In genomic region chr14:75147423-75148071, GRCh38 we compare ENCODE assay signal across 8 cellular contexts. TPM values are rescaled to one million over a fixed set of nuclear protein-coding genes. Genes with fewer than 3 reads are reported as not detected.
DNase-seq lines count a peak whose midpoint lies in the region; ATAC-seq and TF ChIP-seq lines count a peak whose summit lies in the region.

No MANE protein-coding gene starts in this region.

- H3K79me2 ChIP-seq in PC-3 (ENCODE audit: low read length), result peaks cover 20% of the 10 kb centered on the region; the same call in 1 of the 2 replicates

- no peaks in the 10 kb centered on the region for H3K27me3 ChIP-seq in CD4-positive, alpha-beta T cell (ENCODE audit: control insufficient read depth, insufficient read depth, low read length)
- H3K27me3 ChIP-seq in PC-3 (ENCODE audit: low read length) (no peaks in the 10 kb centered on the region), tibial nerve (no peaks in the 10 kb centered on the region)

- BruUV-seq in PC-3 (replicated peaks; lab: Mats Ljungman, UMichigan), result no TSS peak

- H3K27me3 Mint-ChIP-seq in CD4-positive, alpha-beta T cell, result no peaks in the 10 kb centered on the region
- H3K27me3 Mint-ChIP-seq in activated CD4-positive, alpha-beta T cell treated with anti-CD3 and anti-CD28 coated beads, Interleukin-2, amount 10 ng/mL, durations not matched to agents 7 days and 5 days, result no peaks in the 10 kb centered on the region

- no peak for ATAC-seq in CD4-positive, alpha-beta T cell (ENCODE audit: poor library complexity)
- ATAC-seq in PC-3, result no peak

- peak in 1 of 2 donors; percentile 47 for TF ChIP-seq POLR2A in tibial nerve (IDR thresholded peaks at IDR 0.05)

- TF ChIP-seq CTCF in CD4-positive, alpha-beta T cell (IDR thresholded peaks at IDR 0.05), result no peak
- TF ChIP-seq CTCF in PC-3 (conservative IDR thresholded peaks at IDR 0.05; ENCODE audit: low read depth, low read length) (0 out of 2 replicates have a peak, but pooled peaks have one; percentile 15), epithelial cell of proximal tubule (conservative IDR thresholded peaks at IDR 0.05; ENCODE audit: low read depth, low read length) (peak; percentile 53), tibial nerve (IDR thresholded peaks at IDR 0.05) (peak; percentile 54 to 76 (median 59))

- TF ChIP-seq EP300 in tibial nerve (IDR thresholded peaks at IDR 0.05), result peak; percentile 42 to 97

- peak overlapping the region; percentile 14 for H3K27ac Mint-ChIP-seq in CD4-positive, alpha-beta T cell
- H3K27ac Mint-ChIP-seq in activated CD4-positive, alpha-beta T cell treated with anti-CD3 and anti-CD28 coated beads, Interleukin-2, amount 10 ng/mL, durations not matched to agents 7 days and 5 days, result no peak overlapping the region

- H3K4me3 Mint-ChIP-seq in CD4-positive, alpha-beta T cell, result no peak overlapping the region
- H3K4me3 Mint-ChIP-seq in activated CD4-positive, alpha-beta T cell treated with anti-CD3 and anti-CD28 coated beads, Interleukin-2, amount 10 ng/mL, durations not matched to agents 7 days and 5 days, result no peak overlapping the region

- peaks cover 15% of the 10 kb centered on the region; the same call in 1 of the 2 replicates for H3K36me3 ChIP-seq in PC-3 (ENCODE audit: low read depth, low read length)
- H3K36me3 ChIP-seq in tibial nerve, result peaks cover 0 to 15% (median 10%) of the 10 kb centered on the region in 3 donors

- 19 to 31% methylated on average over 13 of the region's 13 CpGs for WGBS in tibial nerve, 2 donors

- no peaks in the 10 kb centered on the region for H3F3A ChIP-seq in PC-3 (ENCODE audit: low read length, unreplicated experiment)

- no peak overlapping the region for H3K9ac ChIP-seq in PC-3 (ENCODE audit: low read length)

- CTCF ChIA-PET in CD4-positive, alpha-beta T cell (lab: Charles Lee), result interaction anchor here (1.0 to 1.3 kb wide), 2 partner anchors 12 to 148 kb away, joined by 4 read pairs; no protein-coding TSS in a partner anchor
- CTCF ChIA-PET in PC-3 (lab: Charles Lee), result no interaction called here
- CTCF ChIA-PET in activated CD4-positive, alpha-beta T cell treated with anti-CD3 and anti-CD28 coated beads, Interleukin-2, amount 10 ng/mL, durations not matched to agents 7 days and 5 days (lab: Charles Lee), result no interaction called here

- no peak overlapping the region for H3K27ac ChIP-seq in CD4-positive, alpha-beta T cell (ENCODE audit: low read depth, low read length)
- H3K27ac ChIP-seq in PC-3 (ENCODE audit: low read length) (no peak overlapping the region), tibial nerve (peak overlapping the region; percentile 82 to 97 (median 90))

- no peaks in the 10 kb centered on the region for H4K20me1 ChIP-seq in PC-3 (ENCODE audit: low read length)

- H3K4me2 ChIP-seq in PC-3 (ENCODE audit: low read length), result no peak overlapping the region

- H3K9me3 ChIP-seq in CD4-positive, alpha-beta T cell (ENCODE audit: control insufficient read depth, low read length), result no peaks in the 10 kb centered on the region
- H3K9me3 ChIP-seq in PC-3 (ENCODE audit: low read length) (no peaks in the 10 kb centered on the region), tibial nerve (no peaks in the 10 kb centered on the region)

- no peak overlapping the region for H3K4me3 ChIP-seq in PC-3 (ENCODE audit: low read length)
- no peak overlapping the region for H3K4me3 ChIP-seq in epithelial cell of proximal tubule (ENCODE audit: low read depth, low read length)
- H3K4me3 ChIP-seq in tibial nerve, result peak overlapping the region in 1 of 4 donors; percentile 11

- no peaks in the 10 kb centered on the region for H3K9me2 ChIP-seq in PC-3 (replicated peaks; ENCODE audit: low read length)

- peak in 1 of 10 experiments; percentile 8 for DNase-seq in CD4-positive, alpha-beta T cell
- DNase-seq in PC-3 (no peak), epithelial cell of proximal tubule (ENCODE audit: low read depth) (no peak), midbrain (lab: John Stamatoyannopoulos, UW) (peak; percentile 91), tibial nerve (ENCODE audit: low spot score in 2 of 2) (peak; percentile 78 to 86), HK-2 (ENCODE audit: unreplicated experiment) (no peak)
- DNase-seq in activated CD4-positive, CD25-positive, alpha-beta regulatory T cell (lab: John Stamatoyannopoulos, UW), result no peak
- DNase-seq in activated CD4-positive, alpha-beta T cell treated with anti-CD3 and anti-CD28 coated beads, Interleukin-2, amount 10 ng/mL, durations not matched to agents 7 days and 5 days, result no peak

- POLR2A ChIA-PET in CD4-positive, alpha-beta T cell (lab: Charles Lee), result interaction anchor here (1.0 kb wide), 1 partner anchor 21 kb away, joined by 4 read pairs; the partner anchor contains the start of gene NEK9
- POLR2A ChIA-PET in PC-3 (lab: Charles Lee; ENCODE audit: unreplicated experiment), result no interaction called here
- POLR2A ChIA-PET in activated CD4-positive, alpha-beta T cell treated with anti-CD3 and anti-CD28 coated beads, Interleukin-2, amount 10 ng/mL, durations not matched to agents 7 days and 5 days (lab: Charles Lee), result no interaction called here

- H3K4me1 ChIP-seq in PC-3 (ENCODE audit: insufficient read depth, low read length) (no peaks in the 10 kb centered on the region), tibial nerve (peaks cover 5 to 97% (median 81%) of the 10 kb centered on the region in 4 donors)

- intact Hi-C loops in CD4-positive, alpha-beta T cell (cut with DNase I, micrococcal nuclease), result no loop called here
- intact Hi-C loops in PC-3 (cut with micrococcal nuclease), result no loop called here

- peaks cover 71% of the 10 kb centered on the region for H3K4me1 Mint-ChIP-seq in CD4-positive, alpha-beta T cell (ENCODE audit: low read depth)
- peaks cover 51% of the 10 kb centered on the region for H3K4me1 Mint-ChIP-seq in activated CD4-positive, alpha-beta T cell treated with anti-CD3 and anti-CD28 coated beads, Interleukin-2, amount 10 ng/mL, durations not matched to agents 7 days and 5 days

- peaks cover 88% of the 10 kb centered on the region for H3K36me3 Mint-ChIP-seq in CD4-positive, alpha-beta T cell (ENCODE audit: low read depth)
- H3K36me3 Mint-ChIP-seq in activated CD4-positive, alpha-beta T cell treated with anti-CD3 and anti-CD28 coated beads, Interleukin-2, amount 10 ng/mL, durations not matched to agents 7 days and 5 days (ENCODE audit: low read depth), result peaks cover 36% of the 10 kb centered on the region

- no peak overlapping the region for H2AFZ ChIP-seq in PC-3 (ENCODE audit: low read length)

- H3K9me3 Mint-ChIP-seq in CD4-positive, alpha-beta T cell, result no peaks in the 10 kb centered on the region
- no peaks in the 10 kb centered on the region for H3K9me3 Mint-ChIP-seq in activated CD4-positive, alpha-beta T cell treated with anti-CD3 and anti-CD28 coated beads, Interleukin-2, amount 10 ng/mL, durations not matched to agents 7 days and 5 days

RNA-seq across cellular contexts. Expression of gene NEK9, which starts 20.7 kb away (rescaled TPM):
- total RNA-seq in CD4-positive, alpha-beta T cell, result 10 to 100 TPM; 53.5 to 54.1 TPM
- total RNA-seq in PC-3 (2014; rRNA removed) (29.6 and 44.5 TPM in 2 replicates), epithelial cell of proximal tubule (10.9 and 17.3 TPM in 2 replicates), tibial nerve (100 to 1,000 TPM in 2 of 4 donors, 10 to 100 TPM in 2; 76.1 to 109 (median 94.4) TPM)
- 10 to 100 TPM; 74.9 to 81.6 TPM for total RNA-seq in activated CD4-positive, alpha-beta T cell treated with anti-CD3 and anti-CD28 coated beads, Interleukin-2, amount 10 ng/mL, durations not matched to agents 7 days and 5 days

RNA-seq across cellular contexts. Expression of gene TMED10, which starts 28.9 kb away (rescaled TPM):
- total RNA-seq in CD4-positive, alpha-beta T cell, result 100 to 1,000 TPM; 153 to 156 TPM
- 246 and 253 TPM in 2 replicates for total RNA-seq in PC-3 (2014; rRNA removed)
- 119 and 122 TPM in 2 replicates for total RNA-seq in epithelial cell of proximal tubule
- total RNA-seq in tibial nerve, result 100 to 1,000 TPM; 262 to 296 (median 280) TPM
- 100 to 1,000 TPM; 175 to 213 TPM for total RNA-seq in activated CD4-positive, alpha-beta T cell treated with anti-CD3 and anti-CD28 coated beads, Interleukin-2, amount 10 ng/mL, durations not matched to agents 7 days and 5 days

Comparison
In these comparisons a context has a peak if more than half of its experiments do, and no peak if none do; other contexts are left out.
1. DNase-seq: peak in midbrain (single experiment) and tibial nerve (2 of 2); none in PC-3 (single experiment), epithelial cell of proximal tubule (single experiment), activated CD4-positive, CD25-positive, alpha-beta regulatory T cell (0 of 4), HK-2 (single experiment) and activated CD4-positive, alpha-beta T cell treated with anti-CD3 and anti-CD28 coated beads, Interleukin-2, amount 10 ng/mL, durations not matched to agents 7 days and 5 days (single experiment).
2. H3K27ac ChIP-seq: peak in tibial nerve (4 of 4); none in CD4-positive, alpha-beta T cell (single experiment) and PC-3 (single experiment).